ENCODE assay signal across 16 cellular contexts in the genomic region with DNA sequence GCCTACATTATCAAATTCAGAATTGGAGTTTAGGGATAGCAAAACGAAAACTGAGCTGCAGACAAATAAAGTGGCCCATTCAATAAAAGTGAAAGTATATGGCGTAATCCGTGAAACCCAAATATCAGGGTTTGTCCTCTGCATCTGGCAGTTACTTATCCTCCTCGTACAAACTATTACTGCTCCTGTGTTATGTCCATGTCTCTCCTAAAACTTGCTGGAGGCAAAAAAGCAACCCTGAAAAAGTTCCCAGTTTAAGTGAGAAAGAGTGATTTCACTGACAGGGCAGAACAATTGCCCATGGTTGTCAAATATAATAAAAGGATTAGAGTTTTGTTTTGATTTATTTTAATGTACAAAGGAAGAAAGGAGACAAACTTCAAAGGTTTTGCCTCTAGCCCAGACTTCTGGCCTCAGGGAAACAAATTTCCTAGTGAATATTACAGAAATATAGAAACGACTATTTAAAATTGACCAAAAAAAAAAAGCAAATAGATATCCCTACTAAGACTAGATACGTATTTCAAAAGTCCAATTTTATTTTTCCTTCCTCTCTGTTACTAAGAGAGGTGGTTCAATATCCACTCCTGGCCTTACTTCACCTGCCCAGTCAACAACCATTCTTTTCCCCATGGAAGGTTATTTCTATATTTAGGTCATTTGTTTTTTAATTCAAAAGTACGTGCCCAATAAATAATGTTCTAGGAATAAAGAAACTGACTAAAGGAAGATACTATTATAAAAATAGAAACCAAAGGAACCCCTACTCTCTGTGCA. TPM values are rescaled to one million over a fixed set of nuclear protein-coding genes. Genes with fewer than 3 reads are reported as not detected.
"Had no signal": no experiment of that assay in that cellular context is flagged by ENCODE, and none has a peak within 500 bp of the region (broad histone marks: within the 10 kb centered on the region; RNA-seq: fewer than 3 reads in every experiment).

No MANE protein-coding gene starts in this region.

- H3K36me3 ChIP-seq: colonic mucosa, left lung, neutrophil, pancreas, thyroid gland had no signal

- DNase-seq: activated CD4-positive, alpha-beta T cell treated with anti-CD3 and anti-CD28 coated beads, Interleukin-2, amount 10 ng/mL, durations not matched to agents 24 days and 14 days; activated CD8-positive, alpha-beta T cell treated with anti-CD3 and anti-CD28 coated beads, Interleukin-2, amount 10 ng/mL, durations not matched to agents 7 days and 5 days; activated naive CD4-positive, alpha-beta T cell treated with anti-CD3 and anti-CD28 coated beads for 36 hours; activated T-cell treated with anti-CD3 and anti-CD28 coated beads, Interleukin-2, amount 50 U/mL, for 24 hours; anterior cingulate cortex; colonic mucosa; effector CD4-positive, alpha-beta T cell; left lung; natural killer cell; pancreas; stimulated activated naive B cell treated with anti-CD40 and anti-IgM and Interleukin-4, amounts not matched to agents 10 μg/mL and 1 μg/mL and 100 μg/mL, for 72 hours; thyroid gland had no signal

- H3K27me3 ChIP-seq: colonic mucosa, hepatocyte, left lung, neutrophil, pancreas, thyroid gland had no signal

- ATAC-seq: activated CD8-positive, alpha-beta T cell treated with anti-CD3 and anti-CD28 coated beads, Interleukin-2, amount 10 ng/mL, durations not matched to agents 7 days and 5 days; esophagus mucosa; left lung; natural killer cell; pancreas; stimulated activated naive B cell treated with anti-CD40 and anti-IgM and Interleukin-4, amounts not matched to agents 10 μg/mL and 1 μg/mL and 100 μg/mL, for 72 hours had no signal

- H3K9me3 ChIP-seq: colonic mucosa, left lung, neutrophil, pancreas, thyroid gland had no signal

- H3K4me1 ChIP-seq: colonic mucosa, left lung had no signal

- H3K27ac ChIP-seq: colonic mucosa, hepatocyte, left lung, neutrophil, pancreas, thyroid gland had no signal

- H3K4me3 ChIP-seq: colonic mucosa, hepatocyte, left lung, pancreas, thyroid gland had no signal

RNA-seq across cellular contexts. Expression of gene NFIB, which starts 50.0 kb away (rescaled TPM):
- total RNA-seq: activated CD4-positive, alpha-beta T cell treated with anti-CD3 and anti-CD28 coated beads, Interleukin-2, amount 10 ng/mL, durations not matched to agents 24 days and 14 days; activated CD8-positive, alpha-beta T cell treated with anti-CD3 and anti-CD28 coated beads, Interleukin-2, amount 10 ng/mL, durations not matched to agents 7 days and 5 days; activated naive CD4-positive, alpha-beta T cell treated with anti-CD3 and anti-CD28 coated beads for 36 hours; activated T-helper 2 cell treated with anti-CD3 and anti-CD28 coated beads, Interferon-gamma antibody, Interleukin-2, Interleukin-4, amounts not matched to agents 10 μg/mL and 5 μg/mL and 100 μg/mL, durations not matched to agents 14 hours and 24 hours and 36 hours had no signal
